ENCODE assay signal across 1 cellular context in genomic region chr17:46046957-46047356, GRCh38.
TF ChIP-seq lines count a peak whose summit lies in the region.

No MANE protein-coding gene starts in this region.

TF ChIP-seq in liver, 16 proteins besides CTCF, POLR2A, EP300 and RAD21 (continued from another document):
- TF ChIP-seq REST (IDR thresholded peaks at IDR 0.05), result no peak
- no peak for TF ChIP-seq TAF1 (conservative IDR thresholded peaks at IDR 0.05)
- peak; percentile 93 for TF ChIP-seq MAX (IDR thresholded peaks at IDR 0.05)
- TF ChIP-seq ZBTB33 (IDR thresholded peaks at IDR 0.05), result no peak
- TF ChIP-seq FOXA2 (IDR thresholded peaks at IDR 0.05), result peak; percentile 21
- peak; percentile 67 for TF ChIP-seq YY1 (IDR thresholded peaks at IDR 0.05)
- peak; percentile 51 for TF ChIP-seq SP1 (IDR thresholded peaks at IDR 0.05)
TF ChIP-seq in liver: peak in this region for 9.
